22 cellular contexts compared by ENCODE assay signal in genomic region chr1:42737986-42738677, GRCh38. TPM values are rescaled to one million over a fixed set of nuclear protein-coding genes. Genes with fewer than 3 reads are reported as not detected.
"Had no signal": no experiment of that assay in that cellular context is flagged by ENCODE, and none has a peak within 500 bp of the region (broad histone marks: within the 10 kb centered on the region; RNA-seq: fewer than 3 reads in every experiment).

No MANE protein-coding gene starts in this region.

- H3K36me3 ChIP-seq: ascending aorta, brain microvascular endothelial cell, thyroid gland had no signal

- ATAC-seq: activated T-cell treated with anti-CD3 and anti-CD28 coated beads, Interleukin-2, amount 50 U/mL, for 72 hours; natural killer cell; sciatic nerve; stimulated activated effector memory CD8-positive, alpha-beta T cell treated with anti-CD3 and anti-CD28 coated beads, Interleukin-12 subunit alpha, Interleukin-12 subunit beta, amount 100 ng/mL, for 72 hours; stimulated activated naive CD8-positive, alpha-beta T cell treated with anti-CD3 and anti-CD28 coated beads, Interleukin-15, amount 100 ng/mL, for 72 hours had no signal

- H3K27ac ChIP-seq: ascending aorta, brain microvascular endothelial cell, skin epidermis, thyroid gland had no signal

- H3K4me1 ChIP-seq: ascending aorta, thyroid gland had no signal

- H3K9me3 ChIP-seq: ascending aorta, thyroid gland had no signal

- DNase-seq: activated CD4-positive, alpha-beta T cell treated with anti-CD3 and anti-CD28 coated beads for 4 hours; activated CD4-positive, alpha-beta T cell treated with anti-CD3 and anti-CD28 coated beads, Interleukin-2, amount 50 U/mL, for 4 hours; activated naive CD8-positive, alpha-beta T cell treated with anti-CD3 and anti-CD28 coated beads, Interleukin-2, amount 10 ng/mL, durations not matched to agents 7 days and 5 days; activated T-cell treated with anti-CD3 and anti-CD28 coated beads for 4 hours; activated T-cell treated with anti-CD3 and anti-CD28 coated beads, Interleukin-2, amount 50 U/mL, for 72 hours; brain microvascular endothelial cell; foreskin fibroblast; hippocampal formation; immature natural killer cell; natural killer cell; stimulated activated CD4-positive, alpha-beta T cell treated with anti-CD3 and anti-CD28 coated beads, Interleukin-4, amount 100 ng/mL, for 24 hours; stimulated activated naive CD8-positive, alpha-beta T cell treated with anti-CD3 and anti-CD28 coated beads, Interleukin-15, amount 100 ng/mL, for 72 hours; T-cell had no signal

- H3K27me3 ChIP-seq: ascending aorta, brain microvascular endothelial cell, thyroid gland had no signal

- H3K4me3 ChIP-seq: ascending aorta, skin epidermis, thyroid gland had no signal

RNA-seq across cellular contexts. Expression of gene CLDN19, which starts 1.9 kb away (rescaled TPM):
- total RNA-seq: activated naive CD8-positive, alpha-beta T cell treated with anti-CD3 and anti-CD28 coated beads, Interleukin-2, amount 10 ng/mL, durations not matched to agents 7 days and 5 days; activated T-cell treated with anti-CD3 and anti-CD28 coated beads, Interleukin-2, amount 50 U/mL, for 72 hours; ascending aorta; esophagus mucosa; natural killer cell; osteocyte; posterior vena cava; thyroid gland; ureter had no signal
- polyA plus RNA-seq: immature natural killer cell had no signal

RNA-seq across cellular contexts. Expression of gene TMEM269, which starts 46.7 kb away (rescaled TPM):
- total RNA-seq: ascending aorta, posterior vena cava had no signal
